ENCODE assay signal across 2 cellular contexts in genomic region chr10:80739963-80740715, GRCh38.
TF ChIP-seq lines count a peak whose summit lies in the region.

No MANE protein-coding gene starts in this region.

TF ChIP-seq in K562, 482 proteins besides CTCF, POLR2A, EP300 and RAD21 (continues in another document):
- 0 out of 2 replicates have a peak, but pooled peaks have one; percentile 17 for TF ChIP-seq NR2C1 (IDR thresholded peaks at IDR 0.05)
- no peak for TF ChIP-seq NR2C1 (tag; IDR thresholded peaks at IDR 0.05)
- TF ChIP-seq NFE2 (IDR thresholded peaks at IDR 0.05; ENCODE audit: low read depth) = no peak; the same call in 1 of the 2 replicates
- peak; percentile 96 for TF ChIP-seq TAF9B (IDR thresholded peaks at IDR 0.05; ENCODE audit: partially characterized antibody)
- 0 out of 2 replicates have a peak, but pooled peaks have one; percentile 7 for TF ChIP-seq KLF16 (IDR thresholded peaks at IDR 0.05)
- 0 out of 2 replicates have a peak, but pooled peaks have one; percentile 54 for TF ChIP-seq SMARCE1 (IDR thresholded peaks at IDR 0.05)
- no peak for TF ChIP-seq ZNF77 (CRISPR knock-in tag; IDR thresholded peaks at IDR 0.05)
- peak; percentile 95 for TF ChIP-seq NFIC (IDR thresholded peaks at IDR 0.05)
- no peak for TF ChIP-seq BCL6 (CRISPR knock-in tag; IDR thresholded peaks at IDR 0.05)
- no peak for TF ChIP-seq KLF1 (tag; IDR thresholded peaks at IDR 0.05)
- TF ChIP-seq CBFA2T2 (conservative IDR thresholded peaks at IDR 0.05) = peak; percentile 85
- no peak for TF ChIP-seq THAP12 (CRISPR knock-in tag; IDR thresholded peaks at IDR 0.05)
- TF ChIP-seq CCNT2 (IDR thresholded peaks at IDR 0.05; ENCODE audit: borderline replicate concordance, extremely low read depth, insufficient read length, low read depth, low read length) = no peak
- peak in 1 of 2 experiments; percentile 60; a peak in 1 of 4 replicates for TF ChIP-seq HDAC1 (IDR thresholded peaks at IDR 0.05)
- TF ChIP-seq SMARCC2 (IDR thresholded peaks at IDR 0.05; ENCODE audit: low read depth) = no peak
- no peak for TF ChIP-seq ZNF282 (CRISPR knock-in tag; IDR thresholded peaks at IDR 0.05)
- TF ChIP-seq ARID2 (IDR thresholded peaks at IDR 0.05) = no peak
- no peak for TF ChIP-seq ZNF239 (CRISPR knock-in tag; IDR thresholded peaks at IDR 0.05)
- peak in 1 of 2 experiments; percentile 24; a peak in 1 of 4 replicates for TF ChIP-seq KDM1A (IDR thresholded peaks at IDR 0.05)
- no peak for TF ChIP-seq NFYB (IDR thresholded peaks at IDR 0.05; ENCODE audit: extremely low read depth, insufficient read length)
- TF ChIP-seq ARID1B (IDR thresholded peaks at IDR 0.05) = peak; percentile 74
- no peak for TF ChIP-seq ZNF592 (IDR thresholded peaks at IDR 0.05)
- no peak for TF ChIP-seq IFI16 (CRISPR knock-in tag; IDR thresholded peaks at IDR 0.05)
- TF ChIP-seq HNRNPUL1 (IDR thresholded peaks at IDR 0.05; ENCODE audit: low read length) = no peak
- no peak for TF ChIP-seq TCF7L2 (IDR thresholded peaks at IDR 0.05; ENCODE audit: low read depth, low read length)
- TF ChIP-seq NCOR1 (IDR thresholded peaks at IDR 0.05) = 0 out of 2 replicates have a peak, but pooled peaks have one; percentile 8
- peak; percentile 26; the same call in 1 of the 2 replicates for TF ChIP-seq ATF7 (IDR thresholded peaks at IDR 0.05)
- peak in 1 of 2 experiments; percentile 80; a peak in 1 of 4 replicates for TF ChIP-seq SIN3A (IDR thresholded peaks at IDR 0.05; ENCODE audit: borderline replicate concordance in 2 of 2, control insufficient read depth in 1 of 2, low read depth in 2 of 2, low read length in 2 of 2)
- TF ChIP-seq THRA (IDR thresholded peaks at IDR 0.05) = no peak
- peak; percentile 37; the same call in 1 of the 2 replicates for TF ChIP-seq CREM (IDR thresholded peaks at IDR 0.05; ENCODE audit: low read depth)
- peak; percentile 72; the same call in 1 of the 2 replicates for TF ChIP-seq ESRRA (IDR thresholded peaks at IDR 0.05; ENCODE audit: borderline replicate concordance, low read depth)
- no peak for TF ChIP-seq BDP1 (IDR thresholded peaks at IDR 0.05; ENCODE audit: insufficient read depth, insufficient read length)

TF ChIP-seq in SK-N-SH, 30 proteins besides CTCF, POLR2A, EP300 and RAD21:
- no peak for TF ChIP-seq POLR2AphosphoS5 (IDR thresholded peaks at IDR 0.05; ENCODE audit: low read depth, low read length)
- TF ChIP-seq SMC3 (IDR thresholded peaks at IDR 0.05; ENCODE audit: low read depth, low read length) = no peak
- TF ChIP-seq GABPA (IDR thresholded peaks at IDR 0.05; ENCODE audit: low read depth) = no peak
- TF ChIP-seq CHD2 (IDR thresholded peaks at IDR 0.05; ENCODE audit: low read length, partially characterized antibody) = no peak
- TF ChIP-seq FOSL2 (IDR thresholded peaks at IDR 0.05; ENCODE audit: borderline replicate concordance, low read depth) = no peak
- TF ChIP-seq GATA2 (CRISPR knock-in tag; IDR thresholded peaks at IDR 0.05) = no peak
- no peak for TF ChIP-seq REST (IDR thresholded peaks at IDR 0.05; ENCODE audit: low read depth, low read length)
- no peak for TF ChIP-seq SIN3A (IDR thresholded peaks at IDR 0.05; ENCODE audit: borderline replicate concordance, low read depth, low read length)
- no peak for TF ChIP-seq RCOR1 (IDR thresholded peaks at IDR 0.05; ENCODE audit: low read length)
- no peak for TF ChIP-seq TCF12 (IDR thresholded peaks at IDR 0.05)
- TF ChIP-seq EZH2phosphoT487 (IDR thresholded peaks at IDR 0.05; ENCODE audit: borderline replicate concordance, low read depth) = no peak
- no peak for TF ChIP-seq TAF1 (IDR thresholded peaks at IDR 0.05; ENCODE audit: borderline replicate concordance, low read depth, low read length)
- TF ChIP-seq YY1 (IDR thresholded peaks at IDR 0.05; ENCODE audit: low read depth) = no peak
- no peak for TF ChIP-seq MAX (IDR thresholded peaks at IDR 0.05; ENCODE audit: low read depth)
- TF ChIP-seq NRF1 (IDR thresholded peaks at IDR 0.05; ENCODE audit: low read depth, low read length) = no peak
- TF ChIP-seq RXRA (IDR thresholded peaks at IDR 0.05; ENCODE audit: borderline replicate concordance, low read depth) = no peak
- TF ChIP-seq USF1 (IDR thresholded peaks at IDR 0.05; ENCODE audit: borderline replicate concordance, low read depth) = no peak
- no peak for TF ChIP-seq IRF3 (IDR thresholded peaks at IDR 0.05; ENCODE audit: low read depth, low read length)
- TF ChIP-seq MXI1 (IDR thresholded peaks at IDR 0.05; ENCODE audit: low read depth, low read length) = no peak
